16 cellular contexts compared by ENCODE assay signal in genomic region chr3:38645076-38645475, GRCh38.
"Had no signal": no experiment of that assay in that cellular context is flagged by ENCODE, and none has a peak within 500 bp of the region (broad histone marks: within the 10 kb centered on the region; RNA-seq: fewer than 3 reads in every experiment).

No MANE protein-coding gene starts in this region.

- ATAC-seq: activated CD8-positive, alpha-beta T cell treated with anti-CD3 and anti-CD28 coated beads, Interleukin-2, amount 10 ng/mL, durations not matched to agents 7 days and 5 days; activated T-cell treated with anti-CD3 and anti-CD28 coated beads, Interleukin-2, amount 50 U/mL, for 72 hours; effector memory CD8-positive, alpha-beta T cell; gastrocnemius medialis; natural killer cell; T-helper 17 cell; WTC11 had no signal

- DNase-seq: activated CD4-positive, alpha-beta T cell treated with anti-CD3 and anti-CD28 coated beads for 48 hours; activated CD8-positive, alpha-beta T cell treated with anti-CD3 and anti-CD28 coated beads, Interleukin-2, amount 10 ng/mL, durations not matched to agents 7 days and 5 days; activated gamma-delta T cell; activated naive CD8-positive, alpha-beta T cell treated with anti-CD3 and anti-CD28 coated beads, Interleukin-2, amount 10 ng/mL, durations not matched to agents 7 days and 5 days; activated T-cell treated with anti-CD3 and anti-CD28 coated beads, Interleukin-2, amount 50 U/mL, for 72 hours; anterior cingulate cortex; brain microvascular endothelial cell; cerebellar nuclear complex; effector memory CD8-positive, alpha-beta T cell; gastrocnemius medialis; natural killer cell; stimulated activated CD4-positive, alpha-beta T cell treated with anti-CD3 and anti-CD28 coated beads, Interleukin-4, amount 100 ng/mL, for 1 hour; stimulated activated naive CD4-positive, alpha-beta T cell treated with Interleukin-2 at 50 U/mL for 16 hours; T-helper 17 cell had no signal

- H3K27ac ChIP-seq: brain microvascular endothelial cell, gastrocnemius medialis, upper lobe of left lung had no signal

- H3K9me3 ChIP-seq: gastrocnemius medialis, upper lobe of left lung had no signal

- H3K36me3 ChIP-seq: brain microvascular endothelial cell, gastrocnemius medialis, upper lobe of left lung had no signal

- H3K4me3 ChIP-seq: gastrocnemius medialis, upper lobe of left lung had no signal
